24 cellular contexts compared by ENCODE assay signal in the genomic region with DNA sequence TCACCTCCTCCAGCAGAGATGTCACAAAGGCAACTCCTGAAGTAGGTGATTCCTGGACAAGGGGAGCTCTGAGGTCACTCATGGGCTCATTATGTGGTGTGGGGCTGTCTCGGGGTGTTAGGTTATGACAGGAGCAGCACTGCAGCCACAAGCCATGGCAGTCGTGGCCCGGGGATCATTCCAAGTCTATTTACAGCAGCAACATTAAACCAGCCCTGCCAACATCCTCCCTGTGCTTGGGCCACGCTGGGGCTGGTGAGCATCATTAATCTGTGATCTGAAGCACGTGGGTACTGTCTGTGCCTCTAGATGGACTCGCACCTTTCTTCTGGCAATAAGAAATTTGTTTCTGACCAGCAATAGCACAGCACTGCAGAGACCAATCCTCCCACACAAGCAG.
"Had no signal": no experiment of that assay in that cellular context is flagged by ENCODE, and none has a peak within 500 bp of the region (broad histone marks: within the 10 kb centered on the region; RNA-seq: fewer than 3 reads in every experiment).

No MANE protein-coding gene starts in this region.

- H3K4me3 Mint-ChIP-seq: activated CD4-positive, alpha-beta memory T cell treated with anti-CD3 and anti-CD28 coated beads, Interleukin-2, amount 10 ng/mL, durations not matched to agents 7 days and 5 days; activated CD4-positive, alpha-beta T cell treated with anti-CD3 and anti-CD28 coated beads, Interleukin-2, amount 10 ng/mL, durations not matched to agents 7 days and 5 days; activated naive CD8-positive, alpha-beta T cell treated with anti-CD3 and anti-CD28 coated beads, Interleukin-2, amount 10 ng/mL, durations not matched to agents 7 days and 5 days; T-helper 1 cell treated with Interleukin-12 subunit alpha and Interleukin-12 subunit beta and Interleukin-4 antibody, amounts not matched to agents 30 μg/mL and 1 μg/mL, for 36 hours; WTC11 had no signal

- H3K27me3 ChIP-seq: Peyer's patch had no signal

- H3K4me1 ChIP-seq: breast epithelium, Peyer's patch had no signal

- H3K27ac Mint-ChIP-seq: activated CD4-positive, alpha-beta memory T cell treated with anti-CD3 and anti-CD28 coated beads, Interleukin-2, amount 10 ng/mL, durations not matched to agents 7 days and 5 days; activated CD4-positive, alpha-beta T cell treated with anti-CD3 and anti-CD28 coated beads, Interleukin-2, amount 10 ng/mL, durations not matched to agents 7 days and 5 days; T-helper 1 cell treated with Interleukin-12 subunit alpha and Interleukin-12 subunit beta and Interleukin-4 antibody, amounts not matched to agents 30 μg/mL and 1 μg/mL, for 36 hours; WTC11 had no signal

- H3K9me3 ChIP-seq: adrenal gland, breast epithelium, Peyer's patch had no signal

- DNase-seq: activated CD4-positive, alpha-beta memory T cell treated with anti-CD3 and anti-CD28 coated beads, Interleukin-2, amount 10 ng/mL, durations not matched to agents 7 days and 5 days; activated CD4-positive, alpha-beta T cell treated with anti-CD3 and anti-CD28 coated beads for 1 hour; activated CD4-positive, alpha-beta T cell treated with anti-CD3 and anti-CD28 coated beads, Interleukin-2, amount 10 ng/mL, durations not matched to agents 7 days and 5 days; activated CD8-positive, alpha-beta memory T cell treated with anti-CD3 and anti-CD28 coated beads, Interleukin-2, amount 50 U/mL, for 4 hours; activated naive CD4-positive, alpha-beta T cell treated with anti-CD3 and anti-CD28 coated beads, Interleukin-2, amount 50 U/mL, for 16 hours; activated naive CD8-positive, alpha-beta T cell treated with anti-CD3 and anti-CD28 coated beads, Interleukin-2, amount 10 ng/mL, durations not matched to agents 7 days and 5 days; activated T-cell treated with anti-CD3 and anti-CD28 coated beads, Interleukin-2, amount 50 U/mL, for 1 hour; adrenal gland; aorta; central memory CD4-positive, alpha-beta T cell; Kasumi-1; KBM-7; NCI-H1105 treated with DMSO at 0.1 percent for 48 hours; NCI-H1436 treated with DMSO at 0.1 percent for 48 hours; NCI-H187; NCI-H2081; NCI-H446; NCI-H524; SHP77 treated with DMSO at 0.1 percent for 48 hours had no signal

- H3K36me3 Mint-ChIP-seq: activated naive CD8-positive, alpha-beta T cell treated with anti-CD3 and anti-CD28 coated beads, Interleukin-2, amount 10 ng/mL, durations not matched to agents 7 days and 5 days; WTC11 had no signal

- H3K4me1 Mint-ChIP-seq: WTC11 had no signal

- ATAC-seq: WTC11 had no signal

- H3K9me3 Mint-ChIP-seq: activated CD4-positive, alpha-beta T cell treated with anti-CD3 and anti-CD28 coated beads, Interleukin-2, amount 10 ng/mL, durations not matched to agents 7 days and 5 days had no signal

- H3K4me3 ChIP-seq: adrenal gland, breast epithelium, Peyer's patch had no signal

- H3K36me3 ChIP-seq: adrenal gland, breast epithelium, Peyer's patch had no signal

- H3K27ac ChIP-seq: adrenal gland, breast epithelium, Peyer's patch, RWPE1 had no signal
